In the genomic region with DNA sequence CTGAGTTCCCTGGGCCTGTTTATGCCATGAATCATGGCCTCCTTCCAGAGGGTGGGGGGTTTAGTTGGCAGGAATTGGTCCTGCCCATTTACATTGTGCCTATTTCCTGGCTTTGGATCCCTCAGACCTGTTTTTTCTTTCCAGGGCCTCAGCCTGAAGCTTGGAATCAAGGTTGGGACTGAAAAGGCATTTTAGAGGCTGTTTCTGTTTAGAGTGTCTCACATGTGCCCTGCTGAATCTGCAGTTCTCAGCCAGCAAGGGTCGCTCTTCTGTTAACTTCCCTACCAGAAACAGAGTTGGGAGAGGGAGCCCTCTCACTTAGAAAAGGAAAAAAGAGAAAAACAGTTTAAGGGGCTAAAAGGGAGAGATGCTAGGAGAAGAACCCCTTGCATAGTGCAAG, we compare ENCODE assay signal across 14 cellular contexts.
A peak's percentile ranks its signal among the peaks of the same experiment; 100 is the strongest.
DNase-seq lines count a peak whose midpoint lies in the region; ATAC-seq and TF ChIP-seq lines count a peak whose summit lies in the region.
"Had no signal": no experiment of that assay in that cellular context is flagged by ENCODE, and none has a peak within 500 bp of the region (broad histone marks: within the 10 kb centered on the region; RNA-seq: fewer than 3 reads in every experiment).

No MANE protein-coding gene starts in this region.

- TF ChIP-seq CTCF in kidney epithelial cell (IDR thresholded peaks at IDR 0.05; ENCODE audit: insufficient read depth, low read length, poor library complexity, severe bottlenecking), result peak; percentile 15

- H3K9me3 ChIP-seq in BLaER1, result no peaks in the 10 kb centered on the region

- H3K4me3 ChIP-seq in BLaER1 (no peak overlapping the region), kidney epithelial cell (ENCODE audit: low read depth, low read length) (no peak overlapping the region)

- peaks cover 19% of the 10 kb centered on the region for H3K4me1 ChIP-seq in BLaER1

- ATAC-seq in GM21360 (IDR thresholded peaks at IDR 0.05; ENCODE audit: unreplicated experiment) (no peak), GM21367 (IDR thresholded peaks at IDR 0.05; ENCODE audit: unreplicated experiment) (no peak)
- ATAC-seq in stimulated activated naive CD8-positive, alpha-beta T cell treated with anti-CD3 and anti-CD28 coated beads, Interleukin-15, Interleukin-2, amounts not matched to agents 100 U/mL and 50 U/mL, for 24 hours, result no peak

- H3K36me3 ChIP-seq in BLaER1 (peaks cover 25% of the 10 kb centered on the region; the same call in 1 of the 2 replicates), kidney epithelial cell (ENCODE audit: control insufficient read depth, insufficient read depth, low read length) (no peaks in the 10 kb centered on the region)

- H4K20me1 ChIP-seq in BLaER1, result no peaks in the 10 kb centered on the region

- DNase-seq in LHCN-M2 (ENCODE audit: low read depth) (peak; percentile 32), cerebellar cortex (ENCODE audit: low spot score) (peak; percentile 31), kidney epithelial cell (ENCODE audit: low read depth) (no peak), HuH-7.5 (ENCODE audit: low spot score) (no peak)
- no peak for DNase-seq in stimulated activated naive CD8-positive, alpha-beta T cell treated with anti-CD3 and anti-CD28 coated beads, Interleukin-15, Interleukin-2, amounts not matched to agents 100 U/mL and 50 U/mL, for 24 hours
- DNase-seq: activated CD4-positive, alpha-beta T cell treated with anti-CD3 and anti-CD28 coated beads for 48 hours; activated naive CD8-positive, alpha-beta T cell treated with anti-CD3 and anti-CD28 coated beads for 36 hours; DMS79 treated with DMSO at 0.1 percent for 48 hours; NCI-H2081; SHP77; stimulated activated CD4-positive, alpha-beta T cell treated with anti-CD3 and anti-CD28 coated beads, Interleukin-12 subunit alpha, Interleukin-12 subunit beta, amount 100 ng/mL, for 4 hours had no signal

- no peak overlapping the region for H3K9ac ChIP-seq in BLaER1

- no peak overlapping the region for H3K27ac ChIP-seq in BLaER1

- no peaks in the 10 kb centered on the region for H3K27me3 ChIP-seq in BLaER1
- no peaks in the 10 kb centered on the region for H3K27me3 ChIP-seq in kidney epithelial cell (ENCODE audit: control insufficient read depth, insufficient read depth, low read length)

- peak overlapping the region; percentile 15; the same call in 1 of the 2 replicates for H3K4me2 ChIP-seq in BLaER1

Comparison
In these comparisons a context has a peak if more than half of its experiments do, and no peak if none do; other contexts are left out.
1. DNase-seq: peak in LHCN-M2 (single experiment) and cerebellar cortex (single experiment); none in kidney epithelial cell (single experiment), stimulated activated naive CD8-positive, alpha-beta T cell treated with anti-CD3 and anti-CD28 coated beads, Interleukin-15, Interleukin-2, amounts not matched to agents 100 U/mL and 50 U/mL, for 24 hours (single experiment) and HuH-7.5 (single experiment).